Comparison of ENCODE assay signal across 1 cellular context in the genomic region with DNA sequence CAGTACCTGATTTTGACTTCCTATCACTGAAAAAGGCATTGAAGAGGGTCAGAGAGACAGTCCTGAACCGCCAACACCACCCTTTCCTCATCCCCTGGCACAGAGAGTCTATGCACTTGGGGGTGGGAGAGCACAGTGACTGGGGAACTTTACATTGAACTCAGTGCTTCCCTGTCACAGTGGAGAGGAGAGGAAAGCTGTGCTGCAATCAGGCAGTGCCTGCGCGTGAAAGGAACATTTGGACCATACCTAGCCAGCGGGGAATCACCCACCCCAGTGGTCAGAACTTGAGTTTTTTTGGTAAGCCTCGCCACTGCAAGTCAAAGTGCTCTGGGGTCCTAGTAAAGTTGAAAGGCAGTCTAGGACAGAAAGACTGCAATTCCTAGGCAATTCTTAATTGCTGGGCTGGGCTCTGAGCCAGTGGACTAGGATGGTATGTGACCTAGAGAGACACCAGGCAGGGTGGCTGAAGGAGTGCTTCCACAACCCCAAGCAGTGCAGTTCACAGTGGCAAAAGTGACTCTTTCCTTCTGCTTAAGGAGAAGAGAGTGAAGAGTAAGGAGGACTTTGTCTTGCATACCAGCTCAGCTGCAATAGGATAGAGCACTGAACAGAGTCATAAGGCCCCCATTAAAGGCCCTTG.
TF ChIP-seq lines count a peak whose summit lies in the region.

No MANE protein-coding gene starts in this region.

TF ChIP-seq in IMR-90, 13 proteins besides CTCF, POLR2A, EP300 and RAD21:
- TF ChIP-seq, protein P1, sequence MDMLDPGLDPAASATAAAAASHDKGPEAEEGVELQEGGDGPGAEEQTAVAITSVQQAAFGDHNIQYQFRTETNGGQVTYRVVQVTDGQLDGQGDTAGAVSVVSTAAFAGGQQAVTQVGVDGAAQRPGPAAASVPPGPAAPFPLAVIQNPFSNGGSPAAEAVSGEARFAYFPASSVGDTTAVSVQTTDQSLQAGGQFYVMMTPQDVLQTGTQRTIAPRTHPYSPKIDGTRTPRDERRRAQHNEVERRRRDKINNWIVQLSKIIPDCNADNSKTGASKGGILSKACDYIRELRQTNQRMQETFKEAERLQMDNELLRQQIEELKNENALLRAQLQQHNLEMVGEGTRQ (IDR thresholded peaks at IDR 0.05; ENCODE audit: low read depth, low read length) = no peak
- TF ChIP-seq MAZ (IDR thresholded peaks at IDR 0.05; ENCODE audit: borderline replicate concordance, low read depth, low read length) (no peak), MAFK (IDR thresholded peaks at IDR 0.05; ENCODE audit: low read depth, low read length) (no peak), FOS (IDR thresholded peaks at IDR 0.05; ENCODE audit: low read depth, low read length) (no peak), MXI1 (IDR thresholded peaks at IDR 0.05; ENCODE audit: borderline replicate concordance, low read depth, low read length) (no peak), BHLHE40 (IDR thresholded peaks at IDR 0.05; ENCODE audit: low read depth, low read length) (no peak), RCOR1 (IDR thresholded peaks at IDR 0.05; ENCODE audit: insufficient replicate concordance, low read length) (no peak), RFX5 (IDR thresholded peaks at IDR 0.05; ENCODE audit: low read depth, low read length) (no peak), CHD1 (IDR thresholded peaks at IDR 0.05; ENCODE audit: low read depth, low read length) (no peak), CEBPB (IDR thresholded peaks at IDR 0.05; ENCODE audit: low read depth, low read length) (no peak), NFE2L2 (IDR thresholded peaks at IDR 0.05; ENCODE audit: low read depth, low read length) (no peak), SMC3 (IDR thresholded peaks at IDR 0.05; ENCODE audit: low read depth, low read length) (no peak)
- TF ChIP-seq, protein P2, sequence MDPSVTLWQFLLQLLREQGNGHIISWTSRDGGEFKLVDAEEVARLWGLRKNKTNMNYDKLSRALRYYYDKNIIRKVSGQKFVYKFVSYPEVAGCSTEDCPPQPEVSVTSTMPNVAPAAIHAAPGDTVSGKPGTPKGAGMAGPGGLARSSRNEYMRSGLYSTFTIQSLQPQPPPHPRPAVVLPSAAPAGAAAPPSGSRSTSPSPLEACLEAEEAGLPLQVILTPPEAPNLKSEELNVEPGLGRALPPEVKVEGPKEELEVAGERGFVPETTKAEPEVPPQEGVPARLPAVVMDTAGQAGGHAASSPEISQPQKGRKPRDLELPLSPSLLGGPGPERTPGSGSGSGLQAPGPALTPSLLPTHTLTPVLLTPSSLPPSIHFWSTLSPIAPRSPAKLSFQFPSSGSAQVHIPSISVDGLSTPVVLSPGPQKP (IDR thresholded peaks at IDR 0.05; ENCODE audit: borderline replicate concordance, low read depth, low read length) = no peak
